Comparison of ENCODE assay signal across 29 cellular contexts in genomic region chr12:119630223-119630781, GRCh38. TPM values are rescaled to one million over a fixed set of nuclear protein-coding genes. Genes with fewer than 3 reads are reported as not detected.
"Had no signal": no experiment of that assay in that cellular context is flagged by ENCODE, and none has a peak within 500 bp of the region (broad histone marks: within the 10 kb centered on the region; RNA-seq: fewer than 3 reads in every experiment).

No MANE protein-coding gene starts in this region.

- DNase-seq: activated CD4-positive, alpha-beta memory T cell treated with anti-CD3 and anti-CD28 coated beads, Interleukin-2, amount 10 ng/mL, durations not matched to agents 7 days and 5 days; activated CD4-positive, alpha-beta T cell treated with anti-CD3 and anti-CD28 coated beads for 1 hour; activated CD4-positive, alpha-beta T cell treated with anti-CD3 and anti-CD28 coated beads for 4 hours; activated CD4-positive, alpha-beta T cell treated with anti-CD3 and anti-CD28 coated beads, Interleukin-2, amount 10 ng/mL, durations not matched to agents 7 days and 5 days; activated CD4-positive, alpha-beta T cell treated with anti-CD3 and anti-CD28 coated beads, Interleukin-2, amount 50 U/mL, for 4 hours; activated CD8-positive, alpha-beta memory T cell treated with anti-CD3 and anti-CD28 coated beads, Interleukin-2, amount 50 U/mL, for 48 hours; activated gamma-delta T cell; activated naive CD4-positive, alpha-beta T cell; activated naive CD4-positive, alpha-beta T cell treated with anti-CD3 and anti-CD28 coated beads, Interleukin-2, amount 10 ng/mL, durations not matched to agents 7 days and 5 days; activated naive CD8-positive, alpha-beta T cell treated with anti-CD3 and anti-CD28 coated beads, Interleukin-2, amount 10 ng/mL, durations not matched to agents 7 days and 5 days; activated T-cell treated with anti-CD3 and anti-CD28 coated beads for 4 hours; activated T-cell treated with anti-CD3 and anti-CD28 coated beads, Interleukin-2, amount 50 U/mL, for 24 hours; activated T-cell treated with anti-CD3 and anti-CD28 coated beads, Interleukin-2, amount 50 U/mL, for 72 hours; brain microvascular endothelial cell; dorsolateral prefrontal cortex; effector CD4-positive, alpha-beta T cell; effector memory CD8-positive, alpha-beta T cell; foreskin keratinocyte; gastrocnemius medialis; heart right ventricle; T-helper 1 cell; T-helper 17 cell had no signal

- H3K27me3 ChIP-seq: brain microvascular endothelial cell, foreskin keratinocyte, gastrocnemius medialis had no signal

- ATAC-seq: activated naive CD4-positive, alpha-beta T cell treated with anti-CD3 and anti-CD28 coated beads, Interleukin-2, amount 50 U/mL, for 72 hours; activated T-cell treated with anti-CD3 and anti-CD28 coated beads, Interleukin-2, amount 50 U/mL, for 72 hours; effector memory CD8-positive, alpha-beta T cell; foreskin keratinocyte; gastrocnemius medialis; heart right ventricle; T-helper 17 cell; WTC11 had no signal

- H3K9me3 ChIP-seq: esophagus muscularis mucosa, gastrocnemius medialis, heart right ventricle had no signal

- H3K36me3 ChIP-seq: brain microvascular endothelial cell, esophagus muscularis mucosa had no signal

- H3K4me1 ChIP-seq: esophagus muscularis mucosa, foreskin keratinocyte had no signal

- H3K4me3 ChIP-seq: coronary artery, dorsolateral prefrontal cortex, esophagus muscularis mucosa, gastrocnemius medialis, heart right ventricle had no signal

- H3K27ac ChIP-seq: brain microvascular endothelial cell, coronary artery, dorsolateral prefrontal cortex, esophagus muscularis mucosa, foreskin keratinocyte, heart right ventricle had no signal

RNA-seq across cellular contexts. Expression of gene TMEM233, which starts 36.7 kb away (rescaled TPM):
- total RNA-seq: activated CD4-positive, alpha-beta memory T cell treated with anti-CD3 and anti-CD28 coated beads, Interleukin-2, amount 10 ng/mL, durations not matched to agents 7 days and 5 days; activated CD4-positive, alpha-beta T cell treated with anti-CD3 and anti-CD28 coated beads, Interleukin-2, amount 10 ng/mL, durations not matched to agents 7 days and 5 days; activated naive CD4-positive, alpha-beta T cell treated with anti-CD3 and anti-CD28 coated beads, Interleukin-2, amount 50 U/mL, for 72 hours; activated naive CD8-positive, alpha-beta T cell treated with anti-CD3 and anti-CD28 coated beads, Interleukin-2, amount 10 ng/mL, durations not matched to agents 7 days and 5 days; activated T-cell treated with anti-CD3 and anti-CD28 coated beads, Interleukin-2, amount 50 U/mL, for 72 hours; astrocyte; bronchial epithelial cell; cerebellum; foreskin keratinocyte; T-helper 17 cell had no signal
